ENCODE assay signal across 16 cellular contexts in the genomic region with DNA sequence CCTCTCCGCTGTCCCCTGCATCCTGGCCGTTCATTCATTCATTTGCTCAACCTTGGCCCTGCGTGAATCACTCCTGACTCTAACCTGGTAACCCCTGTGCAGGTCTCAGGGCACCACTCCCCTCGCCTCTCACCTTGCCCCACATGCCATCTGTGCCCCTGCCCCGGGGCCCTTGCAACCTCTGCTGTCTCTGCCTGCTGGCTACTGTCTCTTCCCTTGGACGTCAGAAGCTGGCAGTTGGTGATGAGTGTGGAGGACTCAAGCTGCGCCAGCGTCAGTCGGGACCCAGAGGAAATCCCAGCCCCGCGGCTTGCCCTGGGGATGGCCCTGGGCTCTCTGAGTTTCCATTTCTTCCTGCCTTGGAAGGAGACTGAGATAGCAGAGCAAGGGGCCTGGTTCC.
DNase-seq lines count a peak whose midpoint lies in the region; ATAC-seq lines count a peak whose summit lies in the region.
"Had no signal": no experiment of that assay in that cellular context is flagged by ENCODE, and none has a peak within 500 bp of the region (broad histone marks: within the 10 kb centered on the region; RNA-seq: fewer than 3 reads in every experiment).

No MANE protein-coding gene starts in this region.

- no peaks in the 10 kb centered on the region for H3K4me1 Mint-ChIP-seq in activated CD4-positive, alpha-beta T cell treated with anti-CD3 and anti-CD28 coated beads for 36 hours

- 36% methylated on average over 11 of the region's 11 CpGs for WGBS in right cardiac atrium

- H3K27me3 ChIP-seq in BLaER1 (no peaks in the 10 kb centered on the region; the same call in 1 of the 2 replicates), right cardiac atrium (ENCODE audit: control insufficient read depth, insufficient read depth) (no peaks in the 10 kb centered on the region), rectal smooth muscle tissue (ENCODE audit: control insufficient read depth, insufficient read depth, low read length) (no peaks in the 10 kb centered on the region)

- peak overlapping the region; percentile 88 for H3K4me2 ChIP-seq in BLaER1
- H3K4me2 ChIP-seq: A549, KMS-11 had no signal

- H4K20me1 ChIP-seq in BLaER1 = no peaks in the 10 kb centered on the region

- ATAC-seq in right cardiac atrium (no peak), HG03571 (IDR thresholded peaks at IDR 0.05; ENCODE audit: unreplicated experiment) (no peak)
- no peak for ATAC-seq in activated CD4-positive, alpha-beta T cell treated with anti-CD3 and anti-CD28 coated beads for 36 hours

- CTCF ChIA-PET in activated CD4-positive, alpha-beta T cell treated with anti-CD3 and anti-CD28 coated beads for 36 hours (lab: Charles Lee) = no interaction called here

- peak overlapping the region; percentile 65 for H3K9ac ChIP-seq in BLaER1
- H3K9ac ChIP-seq in rectal smooth muscle tissue (ENCODE audit: low read length) = no peak overlapping the region
- H3K9ac ChIP-seq: KMS-11 had no signal

- no peaks in the 10 kb centered on the region for H3K9me3 ChIP-seq in BLaER1
- H3K9me3 ChIP-seq in right cardiac atrium (ENCODE audit: control insufficient read depth, low read length) = no peaks in the 10 kb centered on the region
- H3K9me3 ChIP-seq: A549 had no signal

- POLR2A ChIA-PET in activated CD4-positive, alpha-beta T cell treated with anti-CD3 and anti-CD28 coated beads for 36 hours (lab: Charles Lee) = no interaction called here

- no peaks in the 10 kb centered on the region for H3K9me3 Mint-ChIP-seq in activated CD4-positive, alpha-beta T cell treated with anti-CD3 and anti-CD28 coated beads for 36 hours (ENCODE audit: low read depth)

- DNase-seq in right cardiac atrium (peak in 2 of 3 donors; percentile 7 to 40), NCI-H146 (lab: John Stamatoyannopoulos, UW) (no peak), DMS79 treated with DMSO at 0.1 percent for 48 hours (lab: John Stamatoyannopoulos, UW) (no peak)
- no peak for DNase-seq in activated CD4-positive, alpha-beta T cell treated with anti-CD3 and anti-CD28 coated beads for 36 hours
- DNase-seq: HFFc6, NCI-H1048, NCI-H1436 treated with DMSO at 0.1 percent for 48 hours, NCI-H2081, NCI-H524 had no signal

- H3K27ac Mint-ChIP-seq in activated CD4-positive, alpha-beta T cell treated with anti-CD3 and anti-CD28 coated beads for 36 hours = no peak overlapping the region
- H3K27ac Mint-ChIP-seq: HFFc6 had no signal

- H3K36me3 Mint-ChIP-seq in activated CD4-positive, alpha-beta T cell treated with anti-CD3 and anti-CD28 coated beads for 36 hours (ENCODE audit: low read depth) = no peaks in the 10 kb centered on the region

- peaks cover 100% of the 10 kb centered on the region for H3K4me1 ChIP-seq in BLaER1
- no peaks in the 10 kb centered on the region for H3K4me1 ChIP-seq in right cardiac atrium (ENCODE audit: control insufficient read depth, insufficient read depth, low read length)
- H3K4me1 ChIP-seq in rectal smooth muscle tissue (ENCODE audit: control insufficient read depth, insufficient read depth, low read length) = no peaks in the 10 kb centered on the region
- H3K4me1 ChIP-seq: A549 had no signal

- intact Hi-C loops in right cardiac atrium (cut with DNase I) = no loop called here
- intact Hi-C loops in activated CD4-positive, alpha-beta T cell treated with anti-CD3 and anti-CD28 coated beads for 36 hours (cut with DNase I, micrococcal nuclease) = no loop called here

- peak overlapping the region; percentile 62 for H3K27ac ChIP-seq in BLaER1
- peak overlapping the region; percentile 65 for H3K27ac ChIP-seq in angular gyrus (ENCODE audit: low read depth, low read length)
- no peak overlapping the region for H3K27ac ChIP-seq in right cardiac atrium (ENCODE audit: low read length)
- H3K27ac ChIP-seq in rectal smooth muscle tissue (ENCODE audit: low read depth, low read length) = peak overlapping the region; percentile 50
- H3K27ac ChIP-seq: A549, C4-2B, KMS-11 had no signal

- H3K4me3 ChIP-seq in BLaER1 (no peak overlapping the region), right cardiac atrium (ENCODE audit: low read length) (no peak overlapping the region), rectal smooth muscle tissue (ENCODE audit: low read length) (no peak overlapping the region)
- H3K4me3 ChIP-seq: A549 had no signal

- H3K27me3 Mint-ChIP-seq in activated CD4-positive, alpha-beta T cell treated with anti-CD3 and anti-CD28 coated beads for 36 hours = peaks cover 10% of the 10 kb centered on the region

- no peaks in the 10 kb centered on the region for H3K36me3 ChIP-seq in BLaER1
- H3K36me3 ChIP-seq in rectal smooth muscle tissue (ENCODE audit: control insufficient read depth, insufficient read depth, low read length) = no peaks in the 10 kb centered on the region

- H3K4me3 Mint-ChIP-seq in activated CD4-positive, alpha-beta T cell treated with anti-CD3 and anti-CD28 coated beads for 36 hours = no peak overlapping the region
- H3K4me3 Mint-ChIP-seq: HFFc6 had no signal

Comparison
In these comparisons a context has a peak if more than half of its experiments do, and no peak if none do; other contexts are left out.
1. DNase-seq: peak in right cardiac atrium (2 of 3); none in NCI-H146 (single experiment), DMS79 treated with DMSO at 0.1 percent for 48 hours (single experiment) and activated CD4-positive, alpha-beta T cell treated with anti-CD3 and anti-CD28 coated beads for 36 hours (single experiment).